17 cellular contexts compared by ENCODE assay signal in the genomic region with DNA sequence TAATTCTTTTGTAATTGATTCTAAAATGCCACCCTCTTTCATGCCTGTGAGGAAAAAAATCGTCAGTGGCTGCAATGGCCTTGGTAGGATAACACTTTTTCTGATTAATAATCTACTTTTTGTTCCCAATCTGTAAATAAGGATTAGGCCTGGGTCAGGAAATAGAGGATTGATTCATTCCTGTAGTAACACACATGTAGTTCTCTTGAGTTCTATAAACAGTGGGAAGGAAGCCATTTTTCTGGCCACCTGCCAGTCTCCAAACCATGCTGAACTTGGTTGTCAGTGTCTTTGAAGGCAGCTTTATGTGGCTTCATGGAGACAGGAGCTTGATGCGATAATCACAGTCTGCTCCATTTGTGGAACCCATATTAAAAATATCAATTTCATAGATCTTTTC.
"Had no signal": no experiment of that assay in that cellular context is flagged by ENCODE, and none has a peak within 500 bp of the region (broad histone marks: within the 10 kb centered on the region; RNA-seq: fewer than 3 reads in every experiment).

No MANE protein-coding gene starts in this region.

- H3K4me1 ChIP-seq: heart left ventricle, psoas muscle, right lobe of liver, tibial artery, upper lobe of left lung, uterus had no signal

- H3K4me3 ChIP-seq: dorsolateral prefrontal cortex, heart left ventricle, mucosa of descending colon, psoas muscle, right lobe of liver, tibial artery, upper lobe of left lung, uterus had no signal

- H3K27ac ChIP-seq: dorsolateral prefrontal cortex, heart left ventricle, neutrophil, psoas muscle, right lobe of liver, tibial artery, upper lobe of left lung, uterus had no signal

- H3K27me3 ChIP-seq: right lobe of liver, tibial artery, upper lobe of left lung, uterus had no signal

- H3K9me3 ChIP-seq: mucosa of descending colon, neutrophil, psoas muscle, right lobe of liver, tibial artery, upper lobe of left lung, uterus had no signal

- H3K36me3 ChIP-seq: heart left ventricle, neutrophil, right lobe of liver, tibial artery, upper lobe of left lung, uterus had no signal

- ATAC-seq: heart left ventricle; left colon; mucosa of descending colon; naive thymus-derived CD8-positive, alpha-beta T cell; psoas muscle; stimulated activated effector memory CD8-positive, alpha-beta T cell treated with anti-CD3 and anti-CD28 coated beads, Interleukin-12 subunit alpha, Interleukin-12 subunit beta, amount 100 ng/mL, for 72 hours had no signal

- DNase-seq: dorsolateral prefrontal cortex; effector CD8-positive, alpha-beta T cell; heart left ventricle; hippocampal formation; left colon; mucosa of descending colon; naive thymus-derived CD8-positive, alpha-beta T cell; psoas muscle; retina; right lobe of liver; stimulated activated CD4-positive, alpha-beta T cell treated with anti-CD3 and anti-CD28 coated beads, Interleukin-4, amount 100 ng/mL, for 1 hour; stimulated activated CD8-positive, alpha-beta memory T cell treated with anti-CD3 and anti-CD28 coated beads, Interleukin-4, amount 100 ng/mL, for 48 hours; tibial artery; upper lobe of left lung; uterus had no signal
